Comparison of ENCODE assay signal across 1 cellular context in the genomic region with DNA sequence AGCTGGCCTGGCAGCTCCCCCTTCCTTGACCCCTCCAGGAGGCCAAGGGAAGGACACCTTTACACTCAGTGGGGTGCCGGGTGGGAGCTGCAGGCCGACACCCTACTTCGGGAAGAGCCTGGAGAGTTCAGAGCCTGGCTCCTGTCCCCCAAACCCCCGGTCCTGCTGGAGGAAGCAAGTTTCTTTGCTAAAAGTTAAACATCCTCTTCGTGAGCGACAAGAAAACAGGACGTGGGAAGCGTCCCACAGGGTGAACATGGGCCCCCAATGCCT.
TF ChIP-seq lines count a peak whose summit lies in the region.

No MANE protein-coding gene starts in this region.

TF ChIP-seq in GM23338, 12 proteins besides CTCF, POLR2A, EP300 and RAD21:
- TF ChIP-seq ZNF114 (CRISPR knock-in tag; IDR thresholded peaks at IDR 0.05) (no peak), CREB1 (CRISPR knock-in tag; IDR thresholded peaks at IDR 0.05; ENCODE audit: low read depth) (no peak), ZNF331 (CRISPR knock-in tag; IDR thresholded peaks at IDR 0.05; ENCODE audit: low read depth) (no peak), STAT1 (IDR thresholded peaks at IDR 0.05; ENCODE audit: unreplicated experiment) (no peak), POLR2AphosphoS5 (IDR thresholded peaks at IDR 0.05; ENCODE audit: low read depth) (no peak), EZH2 (IDR thresholded peaks at IDR 0.05; ENCODE audit: low read depth, unreplicated experiment) (no peak), JUNB (IDR thresholded peaks at IDR 0.05; ENCODE audit: unreplicated experiment) (no peak), EZH2phosphoT487 (IDR thresholded peaks at IDR 0.05; ENCODE audit: unreplicated experiment) (no peak), NANOG (IDR thresholded peaks at IDR 0.05; ENCODE audit: borderline replicate concordance) (no peak)
- TF ChIP-seq, protein P1, sequence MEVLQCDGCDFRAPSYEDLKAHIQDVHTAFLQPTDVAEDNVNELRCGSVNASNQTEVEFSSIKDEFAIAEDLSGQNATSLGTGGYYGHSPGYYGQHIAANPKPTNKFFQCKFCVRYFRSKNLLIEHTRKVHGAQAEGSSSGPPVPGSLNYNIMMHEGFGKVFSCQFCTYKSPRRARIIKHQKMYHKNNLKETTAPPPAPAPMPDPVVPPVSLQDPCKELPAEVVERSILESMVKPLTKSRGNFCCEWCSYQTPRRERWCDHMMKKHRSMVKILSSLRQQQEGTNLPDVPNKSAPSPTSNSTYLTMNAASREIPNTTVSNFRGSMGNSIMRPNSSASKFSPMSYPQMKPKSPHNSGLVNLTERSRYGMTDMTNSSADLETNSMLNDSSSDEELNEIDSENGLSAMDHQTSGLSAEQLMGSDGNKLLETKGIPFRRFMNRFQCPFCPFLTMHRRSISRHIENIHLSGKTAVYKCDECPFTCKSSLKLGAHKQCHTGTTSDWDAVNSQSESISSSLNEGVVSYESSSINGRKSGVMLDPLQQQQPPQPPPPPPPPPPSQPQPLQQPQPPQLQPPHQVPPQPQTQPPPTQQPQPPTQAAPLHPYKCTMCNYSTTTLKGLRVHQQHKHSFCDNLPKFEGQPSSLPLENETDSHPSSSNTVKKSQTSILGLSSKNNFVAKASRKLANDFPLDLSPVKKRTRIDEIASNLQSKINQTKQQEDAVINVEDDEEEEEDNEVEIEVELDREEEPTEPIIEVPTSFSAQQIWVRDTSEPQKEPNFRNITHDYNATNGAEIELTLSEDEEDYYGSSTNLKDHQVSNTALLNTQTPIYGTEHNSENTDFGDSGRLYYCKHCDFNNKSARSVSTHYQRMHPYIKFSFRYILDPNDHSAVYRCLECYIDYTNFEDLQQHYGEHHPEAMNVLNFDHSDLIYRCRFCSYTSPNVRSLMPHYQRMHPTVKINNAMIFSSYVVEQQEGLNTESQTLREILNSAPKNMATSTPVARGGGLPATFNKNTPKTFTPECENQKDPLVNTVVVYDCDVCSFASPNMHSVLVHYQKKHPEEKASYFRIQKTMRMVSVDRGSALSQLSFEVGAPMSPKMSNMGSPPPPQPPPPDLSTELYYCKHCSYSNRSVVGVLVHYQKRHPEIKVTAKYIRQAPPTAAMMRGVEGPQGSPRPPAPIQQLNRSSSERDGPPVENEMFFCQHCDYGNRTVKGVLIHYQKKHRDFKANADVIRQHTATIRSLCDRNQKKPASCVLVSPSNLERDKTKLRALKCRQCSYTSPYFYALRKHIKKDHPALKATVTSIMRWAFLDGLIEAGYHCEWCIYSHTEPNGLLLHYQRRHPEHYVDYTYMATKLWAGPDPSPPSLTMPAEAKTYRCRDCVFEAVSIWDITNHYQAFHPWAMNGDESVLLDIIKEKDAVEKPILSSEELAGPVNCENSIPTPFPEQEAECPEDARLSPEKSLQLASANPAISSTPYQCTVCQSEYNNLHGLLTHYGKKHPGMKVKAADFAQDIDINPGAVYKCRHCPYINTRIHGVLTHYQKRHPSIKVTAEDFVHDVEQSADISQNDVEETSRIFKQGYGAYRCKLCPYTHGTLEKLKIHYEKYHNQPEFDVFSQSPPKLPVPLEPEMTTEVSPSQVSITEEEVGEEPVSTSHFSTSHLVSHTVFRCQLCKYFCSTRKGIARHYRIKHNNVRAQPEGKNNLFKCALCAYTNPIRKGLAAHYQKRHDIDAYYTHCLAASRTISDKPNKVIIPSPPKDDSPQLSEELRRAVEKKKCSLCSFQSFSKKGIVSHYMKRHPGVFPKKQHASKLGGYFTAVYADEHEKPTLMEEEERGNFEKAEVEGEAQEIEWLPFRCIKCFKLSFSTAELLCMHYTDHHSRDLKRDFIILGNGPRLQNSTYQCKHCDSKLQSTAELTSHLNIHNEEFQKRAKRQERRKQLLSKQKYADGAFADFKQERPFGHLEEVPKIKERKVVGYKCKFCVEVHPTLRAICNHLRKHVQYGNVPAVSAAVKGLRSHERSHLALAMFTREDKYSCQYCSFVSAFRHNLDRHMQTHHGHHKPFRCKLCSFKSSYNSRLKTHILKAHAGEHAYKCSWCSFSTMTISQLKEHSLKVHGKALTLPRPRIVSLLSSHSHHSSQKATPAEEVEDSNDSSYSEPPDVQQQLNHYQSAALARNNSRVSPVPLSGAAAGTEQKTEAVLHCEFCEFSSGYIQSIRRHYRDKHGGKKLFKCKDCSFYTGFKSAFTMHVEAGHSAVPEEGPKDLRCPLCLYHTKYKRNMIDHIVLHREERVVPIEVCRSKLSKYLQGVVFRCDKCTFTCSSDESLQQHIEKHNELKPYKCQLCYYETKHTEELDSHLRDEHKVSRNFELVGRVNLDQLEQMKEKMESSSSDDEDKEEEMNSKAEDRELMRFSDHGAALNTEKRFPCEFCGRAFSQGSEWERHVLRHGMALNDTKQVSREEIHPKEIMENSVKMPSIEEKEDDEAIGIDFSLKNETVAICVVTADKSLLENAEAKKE (CRISPR knock-in tag; IDR thresholded peaks at IDR 0.05) = no peak
- TF ChIP-seq, protein P2, sequence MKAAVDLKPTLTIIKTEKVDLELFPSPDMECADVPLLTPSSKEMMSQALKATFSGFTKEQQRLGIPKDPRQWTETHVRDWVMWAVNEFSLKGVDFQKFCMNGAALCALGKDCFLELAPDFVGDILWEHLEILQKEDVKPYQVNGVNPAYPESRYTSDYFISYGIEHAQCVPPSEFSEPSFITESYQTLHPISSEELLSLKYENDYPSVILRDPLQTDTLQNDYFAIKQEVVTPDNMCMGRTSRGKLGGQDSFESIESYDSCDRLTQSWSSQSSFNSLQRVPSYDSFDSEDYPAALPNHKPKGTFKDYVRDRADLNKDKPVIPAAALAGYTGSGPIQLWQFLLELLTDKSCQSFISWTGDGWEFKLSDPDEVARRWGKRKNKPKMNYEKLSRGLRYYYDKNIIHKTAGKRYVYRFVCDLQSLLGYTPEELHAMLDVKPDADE (IDR thresholded peaks at IDR 0.05) = no peak
- TF ChIP-seq, protein P3, sequence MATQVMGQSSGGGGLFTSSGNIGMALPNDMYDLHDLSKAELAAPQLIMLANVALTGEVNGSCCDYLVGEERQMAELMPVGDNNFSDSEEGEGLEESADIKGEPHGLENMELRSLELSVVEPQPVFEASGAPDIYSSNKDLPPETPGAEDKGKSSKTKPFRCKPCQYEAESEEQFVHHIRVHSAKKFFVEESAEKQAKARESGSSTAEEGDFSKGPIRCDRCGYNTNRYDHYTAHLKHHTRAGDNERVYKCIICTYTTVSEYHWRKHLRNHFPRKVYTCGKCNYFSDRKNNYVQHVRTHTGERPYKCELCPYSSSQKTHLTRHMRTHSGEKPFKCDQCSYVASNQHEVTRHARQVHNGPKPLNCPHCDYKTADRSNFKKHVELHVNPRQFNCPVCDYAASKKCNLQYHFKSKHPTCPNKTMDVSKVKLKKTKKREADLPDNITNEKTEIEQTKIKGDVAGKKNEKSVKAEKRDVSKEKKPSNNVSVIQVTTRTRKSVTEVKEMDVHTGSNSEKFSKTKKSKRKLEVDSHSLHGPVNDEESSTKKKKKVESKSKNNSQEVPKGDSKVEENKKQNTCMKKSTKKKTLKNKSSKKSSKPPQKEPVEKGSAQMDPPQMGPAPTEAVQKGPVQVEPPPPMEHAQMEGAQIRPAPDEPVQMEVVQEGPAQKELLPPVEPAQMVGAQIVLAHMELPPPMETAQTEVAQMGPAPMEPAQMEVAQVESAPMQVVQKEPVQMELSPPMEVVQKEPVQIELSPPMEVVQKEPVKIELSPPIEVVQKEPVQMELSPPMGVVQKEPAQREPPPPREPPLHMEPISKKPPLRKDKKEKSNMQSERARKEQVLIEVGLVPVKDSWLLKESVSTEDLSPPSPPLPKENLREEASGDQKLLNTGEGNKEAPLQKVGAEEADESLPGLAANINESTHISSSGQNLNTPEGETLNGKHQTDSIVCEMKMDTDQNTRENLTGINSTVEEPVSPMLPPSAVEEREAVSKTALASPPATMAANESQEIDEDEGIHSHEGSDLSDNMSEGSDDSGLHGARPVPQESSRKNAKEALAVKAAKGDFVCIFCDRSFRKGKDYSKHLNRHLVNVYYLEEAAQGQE (IDR thresholded peaks at IDR 0.05; ENCODE audit: unreplicated experiment) = no peak
TF ChIP-seq in GM23338: peak in this region for 0.
